In the genomic region with DNA sequence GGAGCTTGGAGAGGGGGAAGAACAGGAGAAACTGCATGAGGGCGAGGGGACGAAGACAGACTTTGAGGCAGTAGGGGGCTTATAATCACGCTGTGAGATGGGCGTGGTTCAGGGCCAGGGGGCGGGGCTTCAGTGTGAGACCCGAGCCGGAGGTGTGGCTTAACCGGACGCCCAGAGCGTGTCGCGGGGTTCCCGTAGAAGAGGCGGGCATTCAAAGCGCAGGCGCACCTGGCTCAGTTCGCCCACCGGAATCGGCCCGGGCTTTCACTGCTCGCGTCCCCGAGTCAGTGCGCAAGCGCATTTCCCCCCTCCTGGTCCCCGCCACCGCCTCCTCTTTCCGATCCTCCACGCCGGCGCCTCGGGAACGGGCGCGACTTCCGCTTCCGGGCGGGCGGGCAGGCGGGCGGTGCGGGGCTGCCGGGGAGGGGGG, we compare ENCODE assay signal across 8 cellular contexts. TPM values are rescaled to one million over a fixed set of nuclear protein-coding genes. Genes with fewer than 3 reads are reported as not detected.
DNase-seq lines count a peak whose midpoint lies in the region; ATAC-seq and TF ChIP-seq lines count a peak whose summit lies in the region.

No MANE protein-coding gene starts in this region.

- TF ChIP-seq EP300 in ovary (IDR thresholded peaks at IDR 0.05) = no peak

- TF ChIP-seq CTCF in GM10266 (IDR thresholded peaks at IDR 0.05; ENCODE audit: control insufficient read depth, insufficient read depth, low read depth, missing control alignments) = no peak
- no peak for TF ChIP-seq CTCF in ovary (IDR thresholded peaks at IDR 0.05)

- no peak for TF ChIP-seq POLR2A in ovary (IDR thresholded peaks at IDR 0.05)

- intact Hi-C loops in head of caudate nucleus (cut with DNase I) (no loop called here), ovary (cut with DNase I) (loop anchor here in 3 of 4 donors (5.0 kb wide), 1 partner anchor 88 kb away; no protein-coding TSS in a partner anchor)

- ATAC-seq in HG02642 (IDR thresholded peaks at IDR 0.05; ENCODE audit: poor library complexity, unreplicated experiment) (peak; percentile 79), SK-N-SH treated with all-trans-retinoic acid at 6 μM for 48 hours (peak; percentile 85)
- ATAC-seq in activated naive CD4-positive, alpha-beta T cell treated with anti-CD3 and anti-CD28 coated beads, Interleukin-2, amount 50 U/mL, for 72 hours = peak; percentile 79 to 88

- DNase-seq in GM10266 (ENCODE audit: extremely low spot score) = peak; percentile 98
- DNase-seq in NCI-H1105 (lab: John Stamatoyannopoulos, UW) = peak; percentile 99
- peak; percentile 98 to 99 for DNase-seq in activated naive CD4-positive, alpha-beta T cell treated with anti-CD3 and anti-CD28 coated beads, Interleukin-2, amount 50 U/mL, for 72 hours (ENCODE audit: low spot score in 2 of 2)
- peak; percentile 90 to 99 (median 96) for DNase-seq in head of caudate nucleus
- peak; percentile 98 to 99 (median 99) for DNase-seq in ovary

- H3K9me3 ChIP-seq in ovary (no peaks in the 10 kb centered on the region), thymus (ENCODE audit: control insufficient read depth) (no peaks in the 10 kb centered on the region)

- H3K4me1 ChIP-seq in ovary (ENCODE audit: insufficient read depth) (peaks cover 6% of the 10 kb centered on the region), thymus (ENCODE audit: control insufficient read depth, insufficient read depth, low read length) (peaks cover 16% of the 10 kb centered on the region)

- WGBS in ovary, 3 donors = 0 to 1% (median 1%) methylated on average over 29 to 43 of the region's 43 CpGs
- WGBS in thymus = 2% methylated on average over 43 of the region's 43 CpGs

- H3K27ac Mint-ChIP-seq in activated naive CD4-positive, alpha-beta T cell treated with anti-CD3 and anti-CD28 coated beads, Interleukin-2, amount 50 U/mL, for 72 hours = peak overlapping the region; percentile 90 to 94

- H3K36me3 Mint-ChIP-seq in activated naive CD4-positive, alpha-beta T cell treated with anti-CD3 and anti-CD28 coated beads, Interleukin-2, amount 50 U/mL, for 72 hours = peaks cover 23 to 27% of the 10 kb centered on the region in 2 donors

- H3K36me3 ChIP-seq in ovary = no peaks in the 10 kb centered on the region
- H3K36me3 ChIP-seq in thymus (ENCODE audit: control insufficient read depth, insufficient read depth) = peaks cover 11% of the 10 kb centered on the region

- H3K9me3 Mint-ChIP-seq in activated naive CD4-positive, alpha-beta T cell treated with anti-CD3 and anti-CD28 coated beads, Interleukin-2, amount 50 U/mL, for 72 hours = no peaks in the 10 kb centered on the region

- H3K4me3 ChIP-seq in ovary (peak overlapping the region; percentile 73), thymus (ENCODE audit: low read length) (peak overlapping the region; percentile 87)

- H3K27me3 ChIP-seq in ovary = no peaks in the 10 kb centered on the region
- no peaks in the 10 kb centered on the region for H3K27me3 ChIP-seq in thymus (ENCODE audit: control insufficient read depth, insufficient read depth)

- peak overlapping the region; percentile 89 to 91 for H3K27ac ChIP-seq in ovary
- H3K27ac ChIP-seq in thymus (ENCODE audit: low read depth) = peak overlapping the region; percentile 97

TF ChIP-seq in SK-N-SH treated with all-trans-retinoic acid at 6 μM for 48 hours, 23 proteins besides CTCF, POLR2A, EP300 and RAD21 (continues in another document):
- no peak for TF ChIP-seq ZFP30 (CRISPR knock-in tag; IDR thresholded peaks at IDR 0.05)
- TF ChIP-seq, protein P1, sequence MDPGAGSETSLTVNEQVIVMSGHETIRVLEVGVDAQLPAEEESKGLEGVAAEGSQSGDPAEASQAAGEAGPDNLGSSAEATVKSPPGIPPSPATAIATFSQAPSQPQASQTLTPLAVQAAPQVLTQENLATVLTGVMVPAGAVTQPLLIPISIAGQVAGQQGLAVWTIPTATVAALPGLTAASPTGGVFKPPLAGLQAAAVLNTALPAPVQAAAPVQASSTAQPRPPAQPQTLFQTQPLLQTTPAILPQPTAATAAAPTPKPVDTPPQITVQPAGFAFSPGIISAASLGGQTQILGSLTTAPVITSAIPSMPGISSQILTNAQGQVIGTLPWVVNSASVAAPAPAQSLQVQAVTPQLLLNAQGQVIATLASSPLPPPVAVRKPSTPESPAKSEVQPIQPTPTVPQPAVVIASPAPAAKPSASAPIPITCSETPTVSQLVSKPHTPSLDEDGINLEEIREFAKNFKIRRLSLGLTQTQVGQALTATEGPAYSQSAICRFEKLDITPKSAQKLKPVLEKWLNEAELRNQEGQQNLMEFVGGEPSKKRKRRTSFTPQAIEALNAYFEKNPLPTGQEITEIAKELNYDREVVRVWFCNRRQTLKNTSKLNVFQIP (CRISPR knock-in tag; IDR thresholded peaks at IDR 0.05; ENCODE audit: borderline replicate concordance, low read depth) = no peak
- no peak for TF ChIP-seq GLIS3 (CRISPR knock-in tag; IDR thresholded peaks at IDR 0.05)
- TF ChIP-seq OSR1 (CRISPR knock-in tag; IDR thresholded peaks at IDR 0.05) = no peak
- TF ChIP-seq ZNF70 (CRISPR knock-in tag; IDR thresholded peaks at IDR 0.05) = no peak
- TF ChIP-seq PPARA (CRISPR knock-in tag; IDR thresholded peaks at IDR 0.05; ENCODE audit: borderline replicate concordance) = no peak
- no peak for TF ChIP-seq ZFP3 (CRISPR knock-in tag; IDR thresholded peaks at IDR 0.05)
- TF ChIP-seq, protein P2, sequence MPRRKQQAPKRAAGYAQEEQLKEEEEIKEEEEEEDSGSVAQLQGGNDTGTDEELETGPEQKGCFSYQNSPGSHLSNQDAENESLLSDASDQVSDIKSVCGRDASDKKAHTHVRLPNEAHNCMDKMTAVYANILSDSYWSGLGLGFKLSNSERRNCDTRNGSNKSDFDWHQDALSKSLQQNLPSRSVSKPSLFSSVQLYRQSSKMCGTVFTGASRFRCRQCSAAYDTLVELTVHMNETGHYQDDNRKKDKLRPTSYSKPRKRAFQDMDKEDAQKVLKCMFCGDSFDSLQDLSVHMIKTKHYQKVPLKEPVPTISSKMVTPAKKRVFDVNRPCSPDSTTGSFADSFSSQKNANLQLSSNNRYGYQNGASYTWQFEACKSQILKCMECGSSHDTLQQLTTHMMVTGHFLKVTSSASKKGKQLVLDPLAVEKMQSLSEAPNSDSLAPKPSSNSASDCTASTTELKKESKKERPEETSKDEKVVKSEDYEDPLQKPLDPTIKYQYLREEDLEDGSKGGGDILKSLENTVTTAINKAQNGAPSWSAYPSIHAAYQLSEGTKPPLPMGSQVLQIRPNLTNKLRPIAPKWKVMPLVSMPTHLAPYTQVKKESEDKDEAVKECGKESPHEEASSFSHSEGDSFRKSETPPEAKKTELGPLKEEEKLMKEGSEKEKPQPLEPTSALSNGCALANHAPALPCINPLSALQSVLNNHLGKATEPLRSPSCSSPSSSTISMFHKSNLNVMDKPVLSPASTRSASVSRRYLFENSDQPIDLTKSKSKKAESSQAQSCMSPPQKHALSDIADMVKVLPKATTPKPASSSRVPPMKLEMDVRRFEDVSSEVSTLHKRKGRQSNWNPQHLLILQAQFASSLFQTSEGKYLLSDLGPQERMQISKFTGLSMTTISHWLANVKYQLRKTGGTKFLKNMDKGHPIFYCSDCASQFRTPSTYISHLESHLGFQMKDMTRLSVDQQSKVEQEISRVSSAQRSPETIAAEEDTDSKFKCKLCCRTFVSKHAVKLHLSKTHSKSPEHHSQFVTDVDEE (CRISPR knock-in tag; IDR thresholded peaks at IDR 0.05) = no peak
- no peak for TF ChIP-seq TOX (CRISPR knock-in tag; IDR thresholded peaks at IDR 0.05; ENCODE audit: borderline replicate concordance)
- no peak for TF ChIP-seq CSDC2 (CRISPR knock-in tag; IDR thresholded peaks at IDR 0.05)
- no peak for TF ChIP-seq ZC3H10 (CRISPR knock-in tag; IDR thresholded peaks at IDR 0.05)
- no peak for TF ChIP-seq SNAI2 (CRISPR knock-in tag; IDR thresholded peaks at IDR 0.05)
- no peak for TF ChIP-seq ARNTL (CRISPR knock-in tag; IDR thresholded peaks at IDR 0.05; ENCODE audit: borderline replicate concordance, low read depth)
- no peak for TF ChIP-seq ISL1 (CRISPR knock-in tag; IDR thresholded peaks at IDR 0.05)
- TF ChIP-seq ZNF8 (CRISPR knock-in tag; IDR thresholded peaks at IDR 0.05) = no peak
- no peak for TF ChIP-seq ESRRG (CRISPR knock-in tag; IDR thresholded peaks at IDR 0.05)
- TF ChIP-seq, protein P3, sequence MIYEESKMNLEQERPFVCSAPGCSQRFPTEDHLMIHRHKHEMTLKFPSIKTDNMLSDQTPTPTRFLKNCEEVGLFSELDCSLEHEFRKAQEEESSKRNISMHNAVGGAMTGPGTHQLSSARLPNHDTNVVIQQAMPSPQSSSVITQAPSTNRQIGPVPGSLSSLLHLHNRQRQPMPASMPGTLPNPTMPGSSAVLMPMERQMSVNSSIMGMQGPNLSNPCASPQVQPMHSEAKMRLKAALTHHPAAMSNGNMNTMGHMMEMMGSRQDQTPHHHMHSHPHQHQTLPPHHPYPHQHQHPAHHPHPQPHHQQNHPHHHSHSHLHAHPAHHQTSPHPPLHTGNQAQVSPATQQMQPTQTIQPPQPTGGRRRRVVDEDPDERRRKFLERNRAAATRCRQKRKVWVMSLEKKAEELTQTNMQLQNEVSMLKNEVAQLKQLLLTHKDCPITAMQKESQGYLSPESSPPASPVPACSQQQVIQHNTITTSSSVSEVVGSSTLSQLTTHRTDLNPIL (CRISPR knock-in tag; IDR thresholded peaks at IDR 0.05; ENCODE audit: low read depth) = no peak

RNA-seq across cellular contexts. Expression of a gene that starts 0.2 kb away (rescaled TPM):
- total RNA-seq in activated naive CD4-positive, alpha-beta T cell treated with anti-CD3 and anti-CD28 coated beads, Interleukin-2, amount 50 U/mL, for 72 hours = 10 to 100 TPM; 13.7 to 15.5 TPM
- total RNA-seq in ovary = 10 to 100 TPM in 5 of 7 donors, 1 to 10 TPM in 2; 4.0 to 20.9 (median 17.6) TPM
- 10 to 100 TPM in 1 of 2 donors, under 1 TPM in 1; 0.42 to 10.5 TPM for polyA plus RNA-seq in ovary
- polyA plus RNA-seq in thymus = 7.2 TPM

RNA-seq across cellular contexts. Expression of a gene that starts 5.1 kb away (rescaled TPM):
- 10 to 100 TPM; 21.4 to 29.7 TPM for total RNA-seq in activated naive CD4-positive, alpha-beta T cell treated with anti-CD3 and anti-CD28 coated beads, Interleukin-2, amount 50 U/mL, for 72 hours
- 10 to 100 TPM; 13.7 to 22.3 (median 17.8) TPM for total RNA-seq in ovary
- polyA plus RNA-seq in ovary = 10 to 100 TPM in 1 of 2 donors, under 1 TPM in 1; 0.15 to 28.0 TPM
- polyA plus RNA-seq in thymus = 25.0 TPM

RNA-seq across cellular contexts. Expression of a gene that starts 5.9 kb away (rescaled TPM):
- 10 to 100 TPM; 10.2 to 12.3 TPM for total RNA-seq in activated naive CD4-positive, alpha-beta T cell treated with anti-CD3 and anti-CD28 coated beads, Interleukin-2, amount 50 U/mL, for 72 hours
- 10 to 100 TPM in 5 of 7 donors, 1 to 10 TPM in 2; 3.6 to 22.7 (median 16.6) TPM for total RNA-seq in ovary
- polyA plus RNA-seq in ovary (10 to 100 TPM in 1 of 2 donors, 1 to 10 TPM in 1; 9.4 to 11.0 TPM), thymus (11.9 TPM)

RNA-seq across cellular contexts. Expression of a gene that starts 19.1 kb away (rescaled TPM):
- 1 to 10 TPM; 3.6 to 3.9 TPM for total RNA-seq in activated naive CD4-positive, alpha-beta T cell treated with anti-CD3 and anti-CD28 coated beads, Interleukin-2, amount 50 U/mL, for 72 hours
- total RNA-seq in ovary = 10 to 100 TPM in 4 of 7 donors, 1 to 10 TPM in 3; 6.5 to 16.9 (median 11.7) TPM
- polyA plus RNA-seq in ovary (10 to 100 TPM in 1 of 2 donors, 1 to 10 TPM in 1; 6.0 to 12.3 TPM), thymus (5.4 TPM)

RNA-seq across cellular contexts. Expression of a gene that starts 24.6 kb away (rescaled TPM):
- 10 to 100 TPM in 1 of 2 donors, 1 to 10 TPM in 1; 8.7 to 10.1 TPM for total RNA-seq in activated naive CD4-positive, alpha-beta T cell treated with anti-CD3 and anti-CD28 coated beads, Interleukin-2, amount 50 U/mL, for 72 hours
- total RNA-seq in ovary = 10 to 100 TPM in 5 of 7 donors, 1 to 10 TPM in 2; 2.7 to 24.4 (median 16.8) TPM
- polyA plus RNA-seq in ovary (10 to 100 TPM in 1 of 2 donors, 1 to 10 TPM in 1; 5.6 to 10.5 TPM), thymus (5.5 TPM)

Comparison
In these comparisons a context has a peak if more than half of its experiments do, and no peak if none do; other contexts are left out.
1. Peak in every context shown above with its lines: DNase-seq, ATAC-seq, H3K4me3 ChIP-seq and H3K27ac ChIP-seq.